8 cellular contexts compared by ENCODE assay signal in genomic region chr7:18087031-18087686, GRCh38. TPM values are rescaled to one million over a fixed set of nuclear protein-coding genes. Genes with fewer than 3 reads are reported as not detected.
DNase-seq lines count a peak whose midpoint lies in the region; ATAC-seq, FAIRE-seq and TF ChIP-seq lines count a peak whose summit lies in the region.

No MANE protein-coding gene starts in this region.

- intact Hi-C loops in Caco-2 (cut with micrococcal nuclease; ENCODE audit: unreplicated experiment) (no loop called here), testis (cut with DNase I; ENCODE audit: low total_unique reads) (no loop called here)

- POLR2A ChIA-PET in Caco-2 (lab: Charles Lee) = no interaction called here

- H3K4me1 ChIP-seq in Caco-2 (no peaks in the 10 kb centered on the region), liver (ENCODE audit: control insufficient read depth in 4 of 4, insufficient read depth in 4 of 4, low read length in 3 of 4) (peaks cover 5 to 14% (median 8%) of the 10 kb centered on the region in 4 donors), testis (no peaks in the 10 kb centered on the region)

- TF ChIP-seq POLR2A in testis (IDR thresholded peaks at IDR 0.05) = no peak

- H3K36me3 Mint-ChIP-seq in Caco-2 (ENCODE audit: insufficient read depth, unreplicated experiment) = no peaks in the 10 kb centered on the region

- no peaks in the 10 kb centered on the region for H3K4me1 Mint-ChIP-seq in Caco-2 (ENCODE audit: low read depth, unreplicated experiment)

- no peak overlapping the region for H3K27ac Mint-ChIP-seq in Caco-2 (ENCODE audit: unreplicated experiment)

- H3K9me3 Mint-ChIP-seq in Caco-2 (ENCODE audit: unreplicated experiment) = no peaks in the 10 kb centered on the region

- CTCF ChIA-PET in Caco-2 (lab: Charles Lee) = no interaction called here

- no peak for DNase-seq in Caco-2
- DNase-seq in KBM-7 = peak; percentile 12
- DNase-seq in bronchial epithelial cell (ENCODE audit: low read depth) = no peak
- peak; percentile 21 for DNase-seq in testis
- no peak for DNase-seq in activated CD8-positive, alpha-beta memory T cell treated with anti-CD3 and anti-CD28 coated beads, Interleukin-2, amount 50 U/mL, for 4 hours

- TF ChIP-seq RAD21 in liver (IDR thresholded peaks at IDR 0.05) = no peak

- H3K27me3 Mint-ChIP-seq in Caco-2 (ENCODE audit: insufficient read depth, unreplicated experiment) = peaks cover 21% of the 10 kb centered on the region

- in situ Hi-C loops in KBM-7 (cut with MboI; ENCODE audit: low pct_unique_long_range_greater_than_20kb, low sequenced_read_pairs) = no loop called here

- TF ChIP-seq CTCF in Caco-2 (IDR thresholded peaks at IDR 0.05; ENCODE audit: insufficient read depth in 1 of 2, low read depth in 1 of 2, low read length in 1 of 2, severe bottlenecking in 1 of 2, unreplicated experiment in 1 of 2) (no peak), bronchial epithelial cell (IDR thresholded peaks at IDR 0.05; ENCODE audit: insufficient read depth, low read length, severe bottlenecking) (no peak), liver (IDR thresholded peaks at IDR 0.05; ENCODE audit: low read depth, low read length, missing input control) (no peak), testis (IDR thresholded peaks at IDR 0.05) (no peak)

- H3K9me3 ChIP-seq in Caco-2 (peaks cover 2% of the 10 kb centered on the region; the same call in 1 of the 2 replicates), liver (ENCODE audit: control insufficient read depth in 4 of 4, low read length in 3 of 4) (peaks cover 0 to 3% (median 1%) of the 10 kb centered on the region in 4 donors), testis (no peaks in the 10 kb centered on the region)

- H3K36me3 ChIP-seq in Caco-2 (ENCODE audit: control insufficient read depth, insufficient read depth, low read length) (no peaks in the 10 kb centered on the region), bronchial epithelial cell (ENCODE audit: control insufficient read depth, insufficient read depth, low read length) (no peaks in the 10 kb centered on the region), liver (ENCODE audit: control insufficient read depth in 4 of 4, insufficient read depth in 3 of 4, low read depth in 1 of 4, low read length in 3 of 4) (no peaks in the 10 kb centered on the region), testis (ENCODE audit: low read depth, missing control alignments) (no peaks in the 10 kb centered on the region)

- H3K4me3 Mint-ChIP-seq in Caco-2 (ENCODE audit: unreplicated experiment) = peak overlapping the region; percentile 81

- BruUV-seq in Caco-2 (replicated peaks; lab: Mats Ljungman, UMichigan) = no TSS peak

- ATAC-seq in HG03280 (IDR thresholded peaks at IDR 0.05; ENCODE audit: unreplicated experiment) (no peak), GM18519 (IDR thresholded peaks at IDR 0.05; ENCODE audit: low FRiP score, unreplicated experiment) (no peak)

- H3K27me3 ChIP-seq in Caco-2 (replicated peaks; ENCODE audit: control insufficient read depth, insufficient read depth, low read length) (peaks cover 6% of the 10 kb centered on the region; the same call in 1 of the 2 replicates), bronchial epithelial cell (ENCODE audit: control insufficient read depth, insufficient read depth, low read length) (peaks cover 18% of the 10 kb centered on the region), liver (ENCODE audit: control insufficient read depth in 4 of 4, insufficient read depth in 4 of 4, low read length in 3 of 4) (peaks cover 0 to 19% (median 9%) of the 10 kb centered on the region in 4 donors), testis (no peaks in the 10 kb centered on the region)

- no peak overlapping the region for H3K9ac ChIP-seq in liver (ENCODE audit: low read depth in 1 of 2, low read length in 2 of 2)

- FAIRE-seq in bronchial epithelial cell (lab: Jason Lieb, UNC) = no peak

- H3K4me3 ChIP-seq in Caco-2 (ENCODE audit: low read depth, low read length) (peak overlapping the region; percentile 30), bronchial epithelial cell (ENCODE audit: low read depth, low read length) (peak overlapping the region; percentile 44), liver (ENCODE audit: low read depth in 1 of 3, low read length in 3 of 3) (peak overlapping the region; percentile 2 to 72 (median 32)), testis (peak overlapping the region; percentile 56 to 73)

- 7% methylated on average over 36 of the region's 36 CpGs for WGBS in liver
- WGBS in testis, 2 donors = 5 to 8% methylated on average over 28 to 36 of the region's 36 CpGs

- no peak overlapping the region for H3K27ac ChIP-seq in liver (ENCODE audit: low read depth in 1 of 2, low read length in 2 of 2)
- peak overlapping the region in 1 of 2 donors; percentile 50 for H3K27ac ChIP-seq in testis

TF ChIP-seq in liver, 16 proteins besides CTCF, POLR2A, EP300 and RAD21:
- TF ChIP-seq RXRA (IDR thresholded peaks at IDR 0.05) (no peak), EGR1 (IDR thresholded peaks at IDR 0.05; ENCODE audit: low read depth in 2 of 2) (no peak), GABPA (IDR thresholded peaks at IDR 0.05 in 1 of 2, conservative IDR thresholded peaks at IDR 0.05 in 1 of 2) (no peak), TAF1 (conservative IDR thresholded peaks at IDR 0.05) (no peak), NR2F2 (IDR thresholded peaks at IDR 0.05) (no peak), FOXA2 (IDR thresholded peaks at IDR 0.05) (no peak), YY1 (IDR thresholded peaks at IDR 0.05) (no peak), SP1 (IDR thresholded peaks at IDR 0.05) (no peak), HNF4A (conservative IDR thresholded peaks at IDR 0.05) (no peak), FOXA1 (IDR thresholded peaks at IDR 0.05) (no peak), JUND (IDR thresholded peaks at IDR 0.05) (no peak), HNF4G (IDR thresholded peaks at IDR 0.05) (no peak)
- TF ChIP-seq, protein P1, sequence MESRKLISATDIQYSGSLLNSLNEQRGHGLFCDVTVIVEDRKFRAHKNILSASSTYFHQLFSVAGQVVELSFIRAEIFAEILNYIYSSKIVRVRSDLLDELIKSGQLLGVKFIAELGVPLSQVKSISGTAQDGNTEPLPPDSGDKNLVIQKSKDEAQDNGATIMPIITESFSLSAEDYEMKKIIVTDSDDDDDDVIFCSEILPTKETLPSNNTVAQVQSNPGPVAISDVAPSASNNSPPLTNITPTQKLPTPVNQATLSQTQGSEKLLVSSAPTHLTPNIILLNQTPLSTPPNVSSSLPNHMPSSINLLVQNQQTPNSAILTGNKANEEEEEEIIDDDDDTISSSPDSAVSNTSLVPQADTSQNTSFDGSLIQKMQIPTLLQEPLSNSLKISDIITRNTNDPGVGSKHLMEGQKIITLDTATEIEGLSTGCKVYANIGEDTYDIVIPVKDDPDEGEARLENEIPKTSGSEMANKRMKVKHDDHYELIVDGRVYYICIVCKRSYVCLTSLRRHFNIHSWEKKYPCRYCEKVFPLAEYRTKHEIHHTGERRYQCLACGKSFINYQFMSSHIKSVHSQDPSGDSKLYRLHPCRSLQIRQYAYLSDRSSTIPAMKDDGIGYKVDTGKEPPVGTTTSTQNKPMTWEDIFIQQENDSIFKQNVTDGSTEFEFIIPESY (IDR thresholded peaks at IDR 0.05) = no peak
- TF ChIP-seq, protein P2, sequence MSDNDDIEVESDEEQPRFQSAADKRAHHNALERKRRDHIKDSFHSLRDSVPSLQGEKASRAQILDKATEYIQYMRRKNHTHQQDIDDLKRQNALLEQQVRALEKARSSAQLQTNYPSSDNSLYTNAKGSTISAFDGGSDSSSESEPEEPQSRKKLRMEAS (IDR thresholded peaks at IDR 0.05) = no peak
- TF ChIP-seq, protein P3, sequence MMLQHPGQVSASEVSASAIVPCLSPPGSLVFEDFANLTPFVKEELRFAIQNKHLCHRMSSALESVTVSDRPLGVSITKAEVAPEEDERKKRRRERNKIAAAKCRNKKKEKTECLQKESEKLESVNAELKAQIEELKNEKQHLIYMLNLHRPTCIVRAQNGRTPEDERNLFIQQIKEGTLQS (IDR thresholded peaks at IDR 0.05) = no peak
- TF ChIP-seq, protein P4, sequence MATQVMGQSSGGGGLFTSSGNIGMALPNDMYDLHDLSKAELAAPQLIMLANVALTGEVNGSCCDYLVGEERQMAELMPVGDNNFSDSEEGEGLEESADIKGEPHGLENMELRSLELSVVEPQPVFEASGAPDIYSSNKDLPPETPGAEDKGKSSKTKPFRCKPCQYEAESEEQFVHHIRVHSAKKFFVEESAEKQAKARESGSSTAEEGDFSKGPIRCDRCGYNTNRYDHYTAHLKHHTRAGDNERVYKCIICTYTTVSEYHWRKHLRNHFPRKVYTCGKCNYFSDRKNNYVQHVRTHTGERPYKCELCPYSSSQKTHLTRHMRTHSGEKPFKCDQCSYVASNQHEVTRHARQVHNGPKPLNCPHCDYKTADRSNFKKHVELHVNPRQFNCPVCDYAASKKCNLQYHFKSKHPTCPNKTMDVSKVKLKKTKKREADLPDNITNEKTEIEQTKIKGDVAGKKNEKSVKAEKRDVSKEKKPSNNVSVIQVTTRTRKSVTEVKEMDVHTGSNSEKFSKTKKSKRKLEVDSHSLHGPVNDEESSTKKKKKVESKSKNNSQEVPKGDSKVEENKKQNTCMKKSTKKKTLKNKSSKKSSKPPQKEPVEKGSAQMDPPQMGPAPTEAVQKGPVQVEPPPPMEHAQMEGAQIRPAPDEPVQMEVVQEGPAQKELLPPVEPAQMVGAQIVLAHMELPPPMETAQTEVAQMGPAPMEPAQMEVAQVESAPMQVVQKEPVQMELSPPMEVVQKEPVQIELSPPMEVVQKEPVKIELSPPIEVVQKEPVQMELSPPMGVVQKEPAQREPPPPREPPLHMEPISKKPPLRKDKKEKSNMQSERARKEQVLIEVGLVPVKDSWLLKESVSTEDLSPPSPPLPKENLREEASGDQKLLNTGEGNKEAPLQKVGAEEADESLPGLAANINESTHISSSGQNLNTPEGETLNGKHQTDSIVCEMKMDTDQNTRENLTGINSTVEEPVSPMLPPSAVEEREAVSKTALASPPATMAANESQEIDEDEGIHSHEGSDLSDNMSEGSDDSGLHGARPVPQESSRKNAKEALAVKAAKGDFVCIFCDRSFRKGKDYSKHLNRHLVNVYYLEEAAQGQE (IDR thresholded peaks at IDR 0.05) = no peak

RNA-seq across cellular contexts. Expression of gene PRPS1L1, which starts 59.5 kb away (rescaled TPM):
- total RNA-seq in Caco-2 (2022) = not detected in 2 replicates
- total RNA-seq in bronchial epithelial cell = not detected in 2 replicates
- total RNA-seq in liver = not detected
- polyA plus RNA-seq in liver = not detected
- 10 to 100 TPM; 12.7 to 18.6 TPM for total RNA-seq in testis
- 84.5 TPM for polyA plus RNA-seq in testis (ENCODE audit: insufficient read depth, low read depth, low replicate concordance)

Comparison
In these comparisons a context has a peak if more than half of its experiments do, and no peak if none do; other contexts are left out.
1. DNase-seq: peak in KBM-7 (single experiment) and testis (single experiment); none in Caco-2 (0 of 2), bronchial epithelial cell (single experiment) and activated CD8-positive, alpha-beta memory T cell treated with anti-CD3 and anti-CD28 coated beads, Interleukin-2, amount 50 U/mL, for 4 hours (single experiment).
2. RNA of gene PRPS1L1, which starts 59.5 kb away (total RNA-seq): 12.7 to 18.6 TPM in testis; not detected in Caco-2, not detected in bronchial epithelial cell and not detected in liver; every median in the first group is over 10 times any median in the second.
3. Peak in every context shown above with its lines, with median percentiles within 50 percentile points of each other: H3K4me3 ChIP-seq.